Comparison of ENCODE assay signal across 12 cellular contexts in the genomic region with DNA sequence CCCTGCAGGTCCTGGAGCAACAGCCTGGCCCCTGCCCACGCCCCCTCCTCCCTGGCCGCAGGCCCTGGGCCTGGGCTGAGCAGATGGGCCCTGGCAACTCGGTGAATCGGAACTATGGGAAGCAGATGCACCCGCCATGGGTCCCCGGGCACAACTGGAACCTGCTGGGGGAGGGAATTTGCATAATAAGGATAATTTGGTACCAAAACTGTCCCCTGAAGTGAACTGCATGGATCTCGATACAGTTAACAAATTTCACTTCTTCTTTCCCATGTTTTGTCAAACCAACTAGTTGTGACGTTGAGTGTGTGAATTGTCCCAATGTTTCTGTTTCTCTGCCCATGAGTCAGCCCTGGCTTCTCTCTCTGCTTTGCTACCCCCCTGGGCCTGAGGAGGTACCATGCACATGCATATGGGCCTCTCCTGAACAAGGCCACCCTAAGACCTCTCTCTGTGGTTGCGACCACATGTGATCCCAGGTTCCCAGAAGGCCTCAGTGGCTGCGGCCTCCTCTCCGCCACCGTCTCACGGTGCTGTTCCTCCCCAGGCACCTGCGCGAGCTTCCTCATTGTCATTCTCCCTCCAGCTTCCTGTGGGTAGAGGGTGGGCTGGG. TPM values are rescaled to one million over a fixed set of nuclear protein-coding genes. Genes with fewer than 3 reads are reported as not detected.
DNase-seq lines count a peak whose midpoint lies in the region; ATAC-seq and TF ChIP-seq lines count a peak whose summit lies in the region.
"Had no signal": no experiment of that assay in that cellular context is flagged by ENCODE, and none has a peak within 500 bp of the region (broad histone marks: within the 10 kb centered on the region; RNA-seq: fewer than 3 reads in every experiment).

No MANE protein-coding gene starts in this region.

- H3K9me3 ChIP-seq in OCI-LY3 (ENCODE audit: insufficient read depth, low read length) = no peaks in the 10 kb centered on the region
- no peaks in the 10 kb centered on the region for H3K9me3 ChIP-seq in upper lobe of right lung
- no peaks in the 10 kb centered on the region for H3K9me3 ChIP-seq in sigmoid colon

- peak overlapping the region; percentile 16 for H3K27ac Mint-ChIP-seq in activated naive CD4-positive, alpha-beta T cell treated with anti-CD3 and anti-CD28 coated beads, Interleukin-2, amount 10 ng/mL, durations not matched to agents 7 days and 5 days
- no peak overlapping the region for H3K27ac Mint-ChIP-seq in Calu3 (ENCODE audit: unreplicated experiment)

- H3K4me3 ChIP-seq in OCI-LY3 (ENCODE audit: low read length) (peak overlapping the region; percentile 59), upper lobe of right lung (no peak overlapping the region), sigmoid colon (no peak overlapping the region)

- no peak for DNase-seq in activated naive CD4-positive, alpha-beta T cell treated with anti-CD3 and anti-CD28 coated beads, Interleukin-2, amount 10 ng/mL, durations not matched to agents 7 days and 5 days
- DNase-seq in activated naive CD4-positive, alpha-beta T cell (lab: John Stamatoyannopoulos, UW) = no peak
- DNase-seq in upper lobe of right lung (no peak), sigmoid colon (no peak), hippocampal formation (lab: John Stamatoyannopoulos, UW) (no peak), Calu3 (no peak)
- DNase-seq: amygdala; NCI-H2107; stimulated activated CD4-positive, alpha-beta T cell treated with anti-CD3 and anti-CD28 coated beads, Interleukin-2, amount 100 ng/mL, for 48 hours had no signal

- ATAC-seq in HG02943 (IDR thresholded peaks at IDR 0.05; ENCODE audit: low read depth, unreplicated experiment) (peak; percentile 52), upper lobe of right lung (peak; percentile 36)

- no peak for TF ChIP-seq POLR2A in sigmoid colon (IDR thresholded peaks at IDR 0.05)

- H3K4me1 ChIP-seq in OCI-LY3 (ENCODE audit: low read length) (peaks cover 94% of the 10 kb centered on the region), upper lobe of right lung (no peaks in the 10 kb centered on the region), sigmoid colon (no peaks in the 10 kb centered on the region)

- TF ChIP-seq EP300 in sigmoid colon (IDR thresholded peaks at IDR 0.05) = no peak

- peaks cover 53% of the 10 kb centered on the region for H3K4me1 Mint-ChIP-seq in activated naive CD4-positive, alpha-beta T cell treated with anti-CD3 and anti-CD28 coated beads, Interleukin-2, amount 10 ng/mL, durations not matched to agents 7 days and 5 days
- H3K4me1 Mint-ChIP-seq in Calu3 (ENCODE audit: low read depth, unreplicated experiment) = no peaks in the 10 kb centered on the region

- H4K20me1 ChIP-seq in OCI-LY3 (ENCODE audit: insufficient read depth, low read length) = peaks cover 2% of the 10 kb centered on the region

- H3K9me3 Mint-ChIP-seq in activated naive CD4-positive, alpha-beta T cell treated with anti-CD3 and anti-CD28 coated beads, Interleukin-2, amount 10 ng/mL, durations not matched to agents 7 days and 5 days = no peaks in the 10 kb centered on the region
- H3K9me3 Mint-ChIP-seq in Calu3 (ENCODE audit: low read depth, unreplicated experiment) = no peaks in the 10 kb centered on the region

- H3K4me2 ChIP-seq in OCI-LY3 (ENCODE audit: low read length) = peak overlapping the region; percentile 73

- H3K36me3 Mint-ChIP-seq in activated naive CD4-positive, alpha-beta T cell treated with anti-CD3 and anti-CD28 coated beads, Interleukin-2, amount 10 ng/mL, durations not matched to agents 7 days and 5 days = peaks cover 21% of the 10 kb centered on the region
- no peaks in the 10 kb centered on the region for H3K36me3 Mint-ChIP-seq in Calu3 (ENCODE audit: insufficient read depth, unreplicated experiment)

- 60 to 83% methylated on average over 15 of the region's 15 CpGs for WGBS in sigmoid colon, 2 donors

- H3K4me3 Mint-ChIP-seq in activated naive CD4-positive, alpha-beta T cell treated with anti-CD3 and anti-CD28 coated beads, Interleukin-2, amount 10 ng/mL, durations not matched to agents 7 days and 5 days = no peak overlapping the region
- H3K4me3 Mint-ChIP-seq in Calu3 (ENCODE audit: low read depth, unreplicated experiment) = no peak overlapping the region

- no peaks in the 10 kb centered on the region for H3K27me3 ChIP-seq in OCI-LY3 (ENCODE audit: low read depth, low read length)
- no peaks in the 10 kb centered on the region for H3K27me3 ChIP-seq in upper lobe of right lung
- no peaks in the 10 kb centered on the region for H3K27me3 ChIP-seq in sigmoid colon

- 0 out of 2 replicates have a peak, but pooled peaks cover 2% of the 10 kb centered on the region for H3K79me2 ChIP-seq in OCI-LY3 (ENCODE audit: low read length)

- no peak for TF ChIP-seq CTCF in OCI-LY3 (IDR thresholded peaks at IDR 0.05; ENCODE audit: low read depth, low read length)
- no peak for TF ChIP-seq CTCF in upper lobe of right lung (IDR thresholded peaks at IDR 0.05)
- no peak for TF ChIP-seq CTCF in sigmoid colon (IDR thresholded peaks at IDR 0.05)
- no peak for TF ChIP-seq CTCF in Calu3 (IDR thresholded peaks at IDR 0.05; ENCODE audit: unreplicated experiment)

- CTCF ChIA-PET in activated naive CD4-positive, alpha-beta T cell treated with anti-CD3 and anti-CD28 coated beads, Interleukin-2, amount 10 ng/mL, durations not matched to agents 7 days and 5 days (lab: Charles Lee) = no interaction called here
- CTCF ChIA-PET in Calu3 (lab: Charles Lee) = no interaction called here

- intact Hi-C loops in upper lobe of right lung (cut with DNase I) (no loop called here), sigmoid colon (cut with DNase I) (no loop called here), Calu3 (cut with micrococcal nuclease; ENCODE audit: unreplicated experiment) (no loop called here)

- no peaks in the 10 kb centered on the region for H3K27me3 Mint-ChIP-seq in activated naive CD4-positive, alpha-beta T cell treated with anti-CD3 and anti-CD28 coated beads, Interleukin-2, amount 10 ng/mL, durations not matched to agents 7 days and 5 days
- H3K27me3 Mint-ChIP-seq in Calu3 (ENCODE audit: unreplicated experiment) = peaks cover 79% of the 10 kb centered on the region

- no peak overlapping the region for H2AFZ ChIP-seq in OCI-LY3 (ENCODE audit: low read depth, low read length)

- H3K9ac ChIP-seq in OCI-LY3 (ENCODE audit: low read length) = peak overlapping the region; percentile 71

- H3K36me3 ChIP-seq in OCI-LY3 (replicated peaks; ENCODE audit: low read depth, low read length) (peaks cover 2% of the 10 kb centered on the region), upper lobe of right lung (no peaks in the 10 kb centered on the region), sigmoid colon (no peaks in the 10 kb centered on the region)

- BruUV-seq in Calu3 (replicated peaks; lab: Mats Ljungman, UMichigan) = no TSS peak

- peak overlapping the region; percentile 97 for H3K27ac ChIP-seq in OCI-LY3 (ENCODE audit: low read length)
- no peak overlapping the region for H3K27ac ChIP-seq in upper lobe of right lung
- no peak overlapping the region for H3K27ac ChIP-seq in sigmoid colon
- H3K27ac ChIP-seq: C4-2B had no signal

RNA-seq across cellular contexts. Expression of gene FIGNL1, which starts 40.2 kb away (rescaled TPM):
- total RNA-seq in upper lobe of right lung (5.5 TPM), sigmoid colon (1 to 10 TPM; 6.9 to 8.6 (median 7.2) TPM), Calu3 (2022) (36.3 and 42.5 TPM in 2 replicates)
- 1 to 10 TPM in 2 of 3 donors, under 1 TPM in 1; 0.60 to 6.4 (median 6.0) TPM for polyA plus RNA-seq in sigmoid colon
